Comparison of ENCODE assay signal across 10 cellular contexts in genomic region chr2:227503433-227504406, GRCh38. TPM values are rescaled to one million over a fixed set of nuclear protein-coding genes. Genes with fewer than 3 reads are reported as not detected.
DNase-seq lines count a peak whose midpoint lies in the region; ATAC-seq, FAIRE-seq and TF ChIP-seq lines count a peak whose summit lies in the region.
"Had no signal": no experiment of that assay in that cellular context is flagged by ENCODE, and none has a peak within 500 bp of the region (broad histone marks: within the 10 kb centered on the region; RNA-seq: fewer than 3 reads in every experiment).

No MANE protein-coding gene starts in this region.

- H3K27ac Mint-ChIP-seq in memory B cell (peak overlapping the region; percentile 10), T-helper 17 cell (no peak overlapping the region)
- H3K27ac Mint-ChIP-seq in natural killer cell treated with Interleukin-12 subunit alpha and Interleukin-12 subunit beta and Interleukin-15 and Interleukin-18, amount 100 ng/mL, for 72 hours: no peak overlapping the region

- H3K27me3 Mint-ChIP-seq in memory B cell: no peaks in the 10 kb centered on the region
- no peaks in the 10 kb centered on the region for H3K27me3 Mint-ChIP-seq in T-helper 17 cell
- no peaks in the 10 kb centered on the region for H3K27me3 Mint-ChIP-seq in natural killer cell treated with Interleukin-12 subunit alpha and Interleukin-12 subunit beta and Interleukin-15 and Interleukin-18, amount 100 ng/mL, for 72 hours

- no peaks in the 10 kb centered on the region for H3K9me3 ChIP-seq in breast epithelium
- H3K9me3 ChIP-seq in T-helper 17 cell (ENCODE audit: control insufficient read depth, low read length, poor library complexity, severe bottlenecking): no peaks in the 10 kb centered on the region

- H3K4me1 ChIP-seq in breast epithelium: peaks cover 0 to 1% of the 10 kb centered on the region in 2 donors

- peaks cover 37% of the 10 kb centered on the region for H3K4me1 Mint-ChIP-seq in memory B cell
- peaks cover 54% of the 10 kb centered on the region for H3K4me1 Mint-ChIP-seq in T-helper 17 cell
- peaks cover 42 to 51% of the 10 kb centered on the region in 2 donors for H3K4me1 Mint-ChIP-seq in natural killer cell treated with Interleukin-12 subunit alpha and Interleukin-12 subunit beta and Interleukin-15 and Interleukin-18, amount 100 ng/mL, for 72 hours (ENCODE audit: low read depth in 2 of 2)

- no peaks in the 10 kb centered on the region for H3K9me3 Mint-ChIP-seq in memory B cell
- H3K9me3 Mint-ChIP-seq in natural killer cell treated with Interleukin-12 subunit alpha and Interleukin-12 subunit beta and Interleukin-15 and Interleukin-18, amount 100 ng/mL, for 72 hours: no peaks in the 10 kb centered on the region

- no peak overlapping the region for H3K4me3 ChIP-seq in AG09309 (ENCODE audit: control insufficient read depth, low read depth, low read length)
- H3K4me3 ChIP-seq in breast epithelium: no peak overlapping the region

- peaks cover 7% of the 10 kb centered on the region for H3K36me3 Mint-ChIP-seq in memory B cell
- H3K36me3 Mint-ChIP-seq in T-helper 17 cell (ENCODE audit: low read depth): no peaks in the 10 kb centered on the region
- no peaks in the 10 kb centered on the region for H3K36me3 Mint-ChIP-seq in natural killer cell treated with Interleukin-12 subunit alpha and Interleukin-12 subunit beta and Interleukin-15 and Interleukin-18, amount 100 ng/mL, for 72 hours

- FAIRE-seq in HTR-8/SVneo (lab: Jason Lieb, UNC): no peak

- DNase-seq in AG09309 (ENCODE audit: low read depth) (peak; percentile 11), HTR-8/SVneo (ENCODE audit: insufficient read length, low spot score) (peak; percentile 68), breast epithelium (ENCODE audit: low spot score in 2 of 2) (peak in 1 of 2 donors; percentile 30), memory B cell (ENCODE audit: low spot score in 2 of 2) (no peak), T-helper 17 cell (no peak), NCI-H774 (lab: John Stamatoyannopoulos, UW) (no peak)
- no peak for DNase-seq in natural killer cell treated with Interleukin-12 subunit alpha and Interleukin-12 subunit beta and Interleukin-15 and Interleukin-18, amount 100 ng/mL, for 72 hours (ENCODE audit: low spot score)
- DNase-seq: GF-D8, NCI-H2171 treated with DMSO at 0.1 percent for 48 hours had no signal

- H3K36me3 ChIP-seq in breast epithelium: no peaks in the 10 kb centered on the region

- TF ChIP-seq CTCF in AG09309 (IDR thresholded peaks at IDR 0.05; ENCODE audit: control insufficient read depth, insufficient read depth, low read depth, low read length, missing control alignments) (no peak), breast epithelium (IDR thresholded peaks at IDR 0.05) (no peak)

- no peaks in the 10 kb centered on the region for H3K27me3 ChIP-seq in breast epithelium

- H3K4me3 Mint-ChIP-seq in memory B cell: no peak overlapping the region
- H3K4me3 Mint-ChIP-seq in T-helper 17 cell: no peak overlapping the region
- H3K4me3 Mint-ChIP-seq in natural killer cell treated with Interleukin-12 subunit alpha and Interleukin-12 subunit beta and Interleukin-15 and Interleukin-18, amount 100 ng/mL, for 72 hours: no peak overlapping the region

- TF ChIP-seq POLR2A in breast epithelium (IDR thresholded peaks at IDR 0.05): no peak

- intact Hi-C loops in breast epithelium (cut with DNase I; ENCODE audit: low total_unique reads): loop anchor here (5.0 kb wide), 1 partner anchor 86 kb away; no protein-coding TSS in a partner anchor

- H3K27ac ChIP-seq in breast epithelium: peak overlapping the region; percentile 14 to 67

- ATAC-seq in memory B cell (ENCODE audit: low read depth) (no peak), GM19023 (IDR thresholded peaks at IDR 0.05; ENCODE audit: unreplicated experiment) (no peak), T-helper 17 cell (no peak)
- no peak for ATAC-seq in natural killer cell treated with Interleukin-12 subunit alpha and Interleukin-12 subunit beta and Interleukin-15 and Interleukin-18, amount 100 ng/mL, for 72 hours

RNA-seq across cellular contexts. Expression of gene AGFG1, which starts 31.8 kb away (rescaled TPM):
- total RNA-seq in breast epithelium (100 to 1,000 TPM in 1 of 3 donors, 10 to 100 TPM in 2; 77.0 to 145 (median 78.4) TPM), T-helper 17 cell (10 to 100 TPM; 66.6 to 68.3 TPM)
- 10 to 100 TPM; 65.9 to 78.8 TPM for total RNA-seq in natural killer cell treated with Interleukin-12 subunit alpha and Interleukin-12 subunit beta and Interleukin-15 and Interleukin-18, amount 100 ng/mL, for 72 hours

Comparison
In these comparisons a context has a peak if more than half of its experiments do, and no peak if none do; other contexts are left out.
1. DNase-seq: peak in AG09309 (single experiment) and HTR-8/SVneo (single experiment); none in memory B cell (0 of 2), T-helper 17 cell (0 of 3), natural killer cell treated with Interleukin-12 subunit alpha and Interleukin-12 subunit beta and Interleukin-15 and Interleukin-18, amount 100 ng/mL, for 72 hours (single experiment) and NCI-H774 (single experiment).